Comparison of ENCODE assay signal across 12 cellular contexts in genomic region chr12:69527506-69528272, GRCh38. TPM values are rescaled to one million over a fixed set of nuclear protein-coding genes. Genes with fewer than 3 reads are reported as not detected.
DNase-seq lines count a peak whose midpoint lies in the region; ATAC-seq and TF ChIP-seq lines count a peak whose summit lies in the region.
"Had no signal": no experiment of that assay in that cellular context is flagged by ENCODE, and none has a peak within 500 bp of the region (broad histone marks: within the 10 kb centered on the region; RNA-seq: fewer than 3 reads in every experiment).

No MANE protein-coding gene starts in this region.

- no peaks in the 10 kb centered on the region for H3K9me3 ChIP-seq in PC-9 (ENCODE audit: insufficient read depth, low read depth)
- no peaks in the 10 kb centered on the region for H3K9me3 ChIP-seq in parathyroid adenoma (ENCODE audit: control insufficient read depth, low read length)

- no peaks in the 10 kb centered on the region for H3K27me3 ChIP-seq in PC-9 (ENCODE audit: insufficient read depth, low read depth)
- H3K27me3 ChIP-seq in parathyroid adenoma (ENCODE audit: control insufficient read depth, insufficient read depth, low read length): no peaks in the 10 kb centered on the region

- no peak overlapping the region for H2AFZ ChIP-seq in PC-9
- H2AFZ ChIP-seq in parathyroid adenoma: no peak overlapping the region

- no peaks in the 10 kb centered on the region for H3K9me2 ChIP-seq in PC-9 (ENCODE audit: insufficient read depth)

- H3K4me1 ChIP-seq in PC-9 (replicated peaks; ENCODE audit: insufficient read depth) (peaks cover 35% of the 10 kb centered on the region), parathyroid adenoma (peaks cover 3% of the 10 kb centered on the region)

- H3K27ac ChIP-seq in PC-9: peak overlapping the region; percentile 88
- no peak overlapping the region for H3K27ac ChIP-seq in parathyroid adenoma

- TF ChIP-seq CTCF in Calu3 (IDR thresholded peaks at IDR 0.05; ENCODE audit: unreplicated experiment) (no peak), PC-9 (conservative IDR thresholded peaks at IDR 0.05) (no peak), epithelial cell of esophagus (IDR thresholded peaks at IDR 0.05; ENCODE audit: insufficient read depth, low read depth, low read length, missing control alignments) (no peak), parathyroid adenoma (IDR thresholded peaks at IDR 0.05) (no peak), GM20000 (IDR thresholded peaks at IDR 0.05; ENCODE audit: extremely low read depth, missing control alignments) (no peak)

- peaks cover 20% of the 10 kb centered on the region for H3F3A ChIP-seq in PC-9 (ENCODE audit: insufficient read depth, low read depth)

- intact Hi-C loops in Calu3 (cut with micrococcal nuclease; ENCODE audit: unreplicated experiment) (no loop called here), PC-9 (cut with micrococcal nuclease; ENCODE audit: unreplicated experiment) (no loop called here)

- CTCF ChIA-PET in Calu3 (lab: Charles Lee): interaction anchor here (1.6 kb wide), 1 partner anchor 12 kb away, joined by 3 read pairs; no protein-coding TSS in a partner anchor
- CTCF ChIA-PET in PC-9 (lab: Charles Lee): no interaction called here

- BruUV-seq in Calu3 (replicated peaks; lab: Mats Ljungman, UMichigan) (no TSS peak), PC-9 (replicated peaks; lab: Mats Ljungman, UMichigan) (no TSS peak)

- H4K20me1 ChIP-seq in PC-9 (ENCODE audit: insufficient read depth): no peaks in the 10 kb centered on the region

- peaks cover 3% of the 10 kb centered on the region for H3K9me3 Mint-ChIP-seq in Calu3 (ENCODE audit: low read depth, unreplicated experiment)

- ATAC-seq in HG02885 (IDR thresholded peaks at IDR 0.05; ENCODE audit: poor library complexity, unreplicated experiment): no peak

- POLR2A ChIA-PET in PC-9 (lab: Charles Lee; ENCODE audit: unreplicated experiment): no interaction called here

- H3K27me3 Mint-ChIP-seq in Calu3 (ENCODE audit: unreplicated experiment): no peaks in the 10 kb centered on the region

- H3K36me3 Mint-ChIP-seq in Calu3 (ENCODE audit: insufficient read depth, unreplicated experiment): no peaks in the 10 kb centered on the region

- no peak overlapping the region for H3K9ac ChIP-seq in parathyroid adenoma

- H3K36me3 ChIP-seq in PC-9 (ENCODE audit: low read depth) (no peaks in the 10 kb centered on the region), parathyroid adenoma (ENCODE audit: control insufficient read depth, insufficient read depth, low read length) (no peaks in the 10 kb centered on the region)

- H3K4me3 ChIP-seq in PC-9 (peak overlapping the region; percentile 2; the same call in 1 of the 2 replicates), epithelial cell of esophagus (ENCODE audit: low read length) (no peak overlapping the region), parathyroid adenoma (ENCODE audit: low read depth, low read length) (peak overlapping the region; percentile 4)

- peak overlapping the region; percentile 13 for H3K27ac Mint-ChIP-seq in Calu3 (ENCODE audit: unreplicated experiment)

- DNase-seq in Calu3: no peak
- peak in 1 of 2 experiments; percentile 92 for DNase-seq in PC-9
- peak; percentile 88 for DNase-seq in epithelial cell of esophagus (ENCODE audit: low read depth)
- no peak for DNase-seq in iPS-NIHi7 (ENCODE audit: extremely low spot score)
- no peak for DNase-seq in SW480 (ENCODE audit: low spot score)
- no peak for DNase-seq in GM20000 (ENCODE audit: low spot score)
- DNase-seq: DMS79; effector memory CD4-positive, alpha-beta T cell; NCI-H2029; SIG-M5 had no signal

- peak overlapping the region; percentile 44 for H3K4me2 ChIP-seq in PC-9
- H3K4me2 ChIP-seq in parathyroid adenoma (ENCODE audit: low read length): peak overlapping the region; percentile 39

- H3K79me2 ChIP-seq in PC-9 (ENCODE audit: low read depth) (peaks cover 63% of the 10 kb centered on the region), parathyroid adenoma (peaks cover 22% of the 10 kb centered on the region)

- peak overlapping the region; percentile 34 for H3K4me3 Mint-ChIP-seq in Calu3 (ENCODE audit: low read depth, unreplicated experiment)

- H3K4me1 Mint-ChIP-seq in Calu3 (ENCODE audit: low read depth, unreplicated experiment): peaks cover 42% of the 10 kb centered on the region

RNA-seq across cellular contexts. Expression of gene FRS2, which starts 57.5 kb away (rescaled TPM):
- total RNA-seq in Calu3 (2022): 27.5 and 34.5 TPM in 2 replicates
- 15.6 and 23.3 TPM in 2 replicates for total RNA-seq in PC-9 (2021)

RNA-seq across cellular contexts. Expression of gene CCT2, which starts 57.6 kb away (rescaled TPM):
- total RNA-seq in Calu3 (2022) (379 and 410 TPM in 2 replicates), PC-9 (2021) (136 and 162 TPM in 2 replicates)
